In genomic region chr5:168328804-168329203, GRCh38 we compare ENCODE assay signal across 9 cellular contexts. TPM values are rescaled to one million over a fixed set of nuclear protein-coding genes. Genes with fewer than 3 reads are reported as not detected.
DNase-seq lines count a peak whose midpoint lies in the region; ATAC-seq and TF ChIP-seq lines count a peak whose summit lies in the region.
"Had no signal": no experiment of that assay in that cellular context is flagged by ENCODE, and none has a peak within 500 bp of the region (broad histone marks: within the 10 kb centered on the region; RNA-seq: fewer than 3 reads in every experiment).

No MANE protein-coding gene starts in this region.

- peak overlapping the region; percentile 45 for H3K4me3 Mint-ChIP-seq in Calu3 (ENCODE audit: low read depth, unreplicated experiment)
- no peak overlapping the region for H3K4me3 Mint-ChIP-seq in CD4-positive, alpha-beta T cell

- intact Hi-C loops in Calu3 (cut with micrococcal nuclease; ENCODE audit: unreplicated experiment): loop anchor here (1.0 to 2.0 kb wide), 3 partner anchors 14 to 41 kb away; no protein-coding TSS in a partner anchor
- intact Hi-C loops in CD4-positive, alpha-beta T cell (cut with DNase I, micrococcal nuclease): no loop called here

- TF ChIP-seq CTCF in Calu3 (IDR thresholded peaks at IDR 0.05; ENCODE audit: unreplicated experiment): no peak
- TF ChIP-seq CTCF in CD4-positive, alpha-beta T cell (IDR thresholded peaks at IDR 0.05): no peak

- ATAC-seq in GM21723 (IDR thresholded peaks at IDR 0.05; ENCODE audit: unreplicated experiment) (peak; percentile 84), HG03571 (IDR thresholded peaks at IDR 0.05; ENCODE audit: unreplicated experiment) (no peak)
- no peak for ATAC-seq in CD4-positive, alpha-beta T cell (ENCODE audit: poor library complexity)

- H3K27me3 ChIP-seq in CD4-positive, alpha-beta T cell (ENCODE audit: control insufficient read depth, insufficient read depth, low read length): peaks cover 9% of the 10 kb centered on the region

- no peak overlapping the region for H3K27ac ChIP-seq in CD4-positive, alpha-beta T cell (ENCODE audit: low read depth, low read length)
- H3K27ac ChIP-seq: parathyroid adenoma had no signal

- DNase-seq in Calu3: peak; percentile 78
- DNase-seq in NCI-H2029 (lab: John Stamatoyannopoulos, UW): peak; percentile 84
- DNase-seq in glomerular visceral epithelial cell (ENCODE audit: extremely low spot score): peak; percentile 58
- no peak for DNase-seq in CD4-positive, alpha-beta T cell
- no peak for DNase-seq in activated CD4-positive, CD25-positive, alpha-beta regulatory T cell treated with anti-CD3 and anti-CD28 coated beads, Interleukin-2, amount 50 U/mL, for 72 hours
- DNase-seq in NCI-H82 treated with DMSO at 0.1 percent for 48 hours (lab: John Stamatoyannopoulos, UW; ENCODE audit: unreplicated experiment): no peak

- H3K4me1 Mint-ChIP-seq in Calu3 (ENCODE audit: low read depth, unreplicated experiment): peaks cover 95% of the 10 kb centered on the region
- H3K4me1 Mint-ChIP-seq in CD4-positive, alpha-beta T cell (ENCODE audit: low read depth): peaks cover 4% of the 10 kb centered on the region

- peaks cover 32% of the 10 kb centered on the region for H3K36me3 Mint-ChIP-seq in Calu3 (ENCODE audit: insufficient read depth, unreplicated experiment)
- H3K36me3 Mint-ChIP-seq in CD4-positive, alpha-beta T cell (ENCODE audit: low read depth): no peaks in the 10 kb centered on the region

- peak overlapping the region; percentile 28 for H3K27ac Mint-ChIP-seq in Calu3 (ENCODE audit: unreplicated experiment)
- no peak overlapping the region for H3K27ac Mint-ChIP-seq in CD4-positive, alpha-beta T cell

- no TSS peak for BruUV-seq in Calu3 (replicated peaks; lab: Mats Ljungman, UMichigan)

- POLR2A ChIA-PET in CD4-positive, alpha-beta T cell (lab: Charles Lee): no interaction called here

- CTCF ChIA-PET in Calu3 (lab: Charles Lee): interaction anchor here (0.8 to 8.6 kb wide), 7 partner anchors 13 to 35 kb away, joined by 3 to 75 read pairs (median 6); no protein-coding TSS in a partner anchor
- CTCF ChIA-PET in CD4-positive, alpha-beta T cell (lab: Charles Lee): no interaction called here

- H3K27me3 Mint-ChIP-seq in Calu3 (ENCODE audit: unreplicated experiment): no peaks in the 10 kb centered on the region
- H3K27me3 Mint-ChIP-seq in CD4-positive, alpha-beta T cell: peaks cover 32% of the 10 kb centered on the region

- no peaks in the 10 kb centered on the region for H3K9me3 ChIP-seq in CD4-positive, alpha-beta T cell (ENCODE audit: control insufficient read depth, low read length)

- H3K9me3 Mint-ChIP-seq in Calu3 (ENCODE audit: low read depth, unreplicated experiment): no peaks in the 10 kb centered on the region
- no peaks in the 10 kb centered on the region for H3K9me3 Mint-ChIP-seq in CD4-positive, alpha-beta T cell

RNA-seq across cellular contexts. Expression of gene WWC1, which starts 37.4 kb away (rescaled TPM):
- total RNA-seq in Calu3 (2022): 190 TPM in 2 replicates
- 1 to 10 TPM; 1.0 to 1.3 TPM for total RNA-seq in CD4-positive, alpha-beta T cell

Comparison
In these comparisons a context has a peak if more than half of its experiments do, and no peak if none do; other contexts are left out.
1. DNase-seq: peak in Calu3 (single experiment), NCI-H2029 (single experiment) and glomerular visceral epithelial cell (single experiment); none in CD4-positive, alpha-beta T cell (0 of 10), activated CD4-positive, CD25-positive, alpha-beta regulatory T cell treated with anti-CD3 and anti-CD28 coated beads, Interleukin-2, amount 50 U/mL, for 72 hours (single experiment) and NCI-H82 treated with DMSO at 0.1 percent for 48 hours (single experiment).
2. RNA of gene WWC1, which starts 37.4 kb away (total RNA-seq): 190 TPM in Calu3; 1.0 to 1.3 TPM in CD4-positive, alpha-beta T cell; every median in the first group is over 10 times any median in the second.